In the genomic region with DNA sequence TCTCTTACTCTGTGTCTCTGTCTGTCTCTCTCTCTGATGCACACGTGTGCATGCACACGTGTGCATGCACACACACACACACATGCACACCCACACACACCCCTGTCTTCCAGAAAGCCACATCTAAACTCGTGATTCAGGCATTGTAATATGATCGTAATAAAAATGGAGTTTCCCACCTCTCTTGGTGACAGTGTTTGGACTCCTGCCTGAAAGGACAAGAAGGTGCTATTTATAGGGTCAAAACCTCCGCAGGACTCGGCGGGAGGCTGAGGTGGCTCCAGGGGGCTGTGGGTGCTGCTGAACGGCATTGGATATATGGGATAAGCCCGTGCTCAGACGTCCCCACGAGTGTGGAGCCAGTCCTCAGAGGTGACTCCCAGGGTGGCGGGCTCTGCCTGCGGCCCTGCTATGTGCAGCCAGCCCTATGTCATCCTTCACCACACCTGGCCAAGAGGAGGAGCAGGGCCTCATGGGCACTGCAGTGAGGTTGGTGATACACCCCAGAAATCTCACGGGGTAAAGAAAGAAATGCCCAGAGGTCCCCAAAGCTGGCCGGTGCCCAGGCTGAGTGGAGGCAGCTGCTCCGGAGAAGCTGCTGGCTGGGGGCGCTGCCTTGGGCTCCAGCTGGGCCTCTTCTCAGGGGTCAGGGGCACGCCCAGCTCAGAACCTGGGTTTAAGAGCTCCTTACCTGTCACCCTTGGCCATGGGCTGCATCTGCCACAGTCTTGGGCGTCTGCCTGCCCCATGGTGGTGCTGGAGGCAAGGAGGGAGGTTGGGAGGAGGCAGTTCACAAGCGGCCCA, we compare ENCODE assay signal across 8 cellular contexts. TPM values are rescaled to one million over a fixed set of nuclear protein-coding genes. Genes with fewer than 3 reads are reported as not detected.
A peak's percentile ranks its signal among the peaks of the same experiment; 100 is the strongest.
DNase-seq lines count a peak whose midpoint lies in the region; ATAC-seq and TF ChIP-seq lines count a peak whose summit lies in the region.

No MANE protein-coding gene starts in this region.

- no peak overlapping the region for H3K4ac ChIP-seq in neuronal stem cell (ENCODE audit: low read length)

- peaks cover 26 to 34% of the 10 kb centered on the region in 2 donors for H3K27me3 Mint-ChIP-seq in effector memory CD8-positive, alpha-beta T cell

- no peaks in the 10 kb centered on the region for H3F3A ChIP-seq in Loucy (ENCODE audit: low read depth)

- H2AFZ ChIP-seq in Loucy (ENCODE audit: low read length), result no peak overlapping the region
- peak overlapping the region; percentile 92 for H2AFZ ChIP-seq in neuronal stem cell (ENCODE audit: low read length)

- no peaks in the 10 kb centered on the region for H3K36me3 Mint-ChIP-seq in effector memory CD8-positive, alpha-beta T cell (ENCODE audit: insufficient read depth)

- no peak overlapping the region for H3K14ac ChIP-seq in neuronal stem cell (ENCODE audit: low read length)

- peak overlapping the region; percentile 57 to 62 for H3K4me3 Mint-ChIP-seq in effector memory CD8-positive, alpha-beta T cell

- H3K9me2 ChIP-seq in Loucy (replicated peaks; ENCODE audit: low read depth, low read length), result no peaks in the 10 kb centered on the region

- H4K91ac ChIP-seq in neuronal stem cell (ENCODE audit: low read depth, low read length, poor library complexity), result no peak overlapping the region

- DNase-seq in effector memory CD8-positive, alpha-beta T cell, result no peak
- DNase-seq in neuronal stem cell (ENCODE audit: low spot score), result no peak
- no peak for DNase-seq in tibial nerve (ENCODE audit: low spot score in 2 of 2)
- no peak for DNase-seq in NCI-H510A treated with DMSO at 0.1 percent for 48 hours (lab: John Stamatoyannopoulos, UW)
- DNase-seq in pons (ENCODE audit: low spot score), result no peak

- H3K36me3 ChIP-seq in BLaER1 treated with 17β-estradiol and CSF1 and Interleukin-3, amounts not matched to agents 10 nM and 100 nM, result no peaks in the 10 kb centered on the region
- no peaks in the 10 kb centered on the region for H3K36me3 ChIP-seq in Loucy (ENCODE audit: insufficient read depth, low read length)
- H3K36me3 ChIP-seq in neuronal stem cell (replicated peaks in 1 of 2; ENCODE audit: control insufficient read depth in 2 of 2, insufficient read depth in 2 of 2, low read length in 2 of 2), result no peaks in the 10 kb centered on the region
- H3K36me3 ChIP-seq in tibial nerve, result no peaks in the 10 kb centered on the region

- TF ChIP-seq CTCF in Loucy (conservative IDR thresholded peaks at IDR 0.05; ENCODE audit: low read length), result no peak
- TF ChIP-seq CTCF in tibial nerve (IDR thresholded peaks at IDR 0.05), result no peak

- H3K4me2 ChIP-seq in BLaER1 treated with 17β-estradiol and CSF1 and Interleukin-3, amounts not matched to agents 10 nM and 100 nM, result peak overlapping the region; percentile 85 to 99 (median 96)
- H3K4me2 ChIP-seq in Loucy (ENCODE audit: low read depth, low read length, poor library complexity, severe bottlenecking) (peak overlapping the region; percentile 22), neuronal stem cell (ENCODE audit: insufficient read depth, low read length, poor library complexity, severe bottlenecking) (no peak overlapping the region)

- no peak for ATAC-seq in effector memory CD8-positive, alpha-beta T cell (replicated peaks)
- no peak for ATAC-seq in HG02970 (IDR thresholded peaks at IDR 0.05; ENCODE audit: low FRiP score, unreplicated experiment)

- H3K9me3 ChIP-seq in BLaER1 treated with 17β-estradiol and CSF1 and Interleukin-3, amounts not matched to agents 10 nM and 100 nM (replicated peaks in 1 of 11), result peaks cover 0 to 6% (median 2%) of the 10 kb centered on the region in 11 experiments; a peak in 11 of 22 replicates
- H3K9me3 ChIP-seq in Loucy (ENCODE audit: insufficient read depth, low read depth, low read length) (no peaks in the 10 kb centered on the region), neuronal stem cell (replicated peaks in 1 of 2; ENCODE audit: control insufficient read depth in 2 of 2, insufficient read depth in 1 of 2, low read depth in 1 of 2, low read length in 2 of 2) (peaks cover 0 to 2% of the 10 kb centered on the region in 2 donors), tibial nerve (no peaks in the 10 kb centered on the region)

- peaks cover 9 to 16% of the 10 kb centered on the region in 2 donors for H3K4me1 Mint-ChIP-seq in effector memory CD8-positive, alpha-beta T cell (ENCODE audit: low read depth in 2 of 2)

- no peak overlapping the region for H2BK5ac ChIP-seq in neuronal stem cell (ENCODE audit: low read length)

- H3K4me1 ChIP-seq in BLaER1 treated with 17β-estradiol and CSF1 and Interleukin-3, amounts not matched to agents 10 nM and 100 nM, result peaks cover 42 to 78% (median 74%) of the 10 kb centered on the region in 10 experiments
- H3K4me1 ChIP-seq in Loucy (ENCODE audit: insufficient read depth, low read length, poor library complexity, severe bottlenecking), result peaks cover 17% of the 10 kb centered on the region
- peaks cover 10 to 18% of the 10 kb centered on the region in 2 donors for H3K4me1 ChIP-seq in neuronal stem cell (ENCODE audit: control insufficient read depth in 2 of 2, insufficient read depth in 1 of 2, low read depth in 1 of 2, low read length in 2 of 2)
- H3K4me1 ChIP-seq in tibial nerve, result peaks cover 0 to 24% (median 14%) of the 10 kb centered on the region in 4 donors

- no peaks in the 10 kb centered on the region for H3K79me2 ChIP-seq in Loucy (ENCODE audit: insufficient read depth, low read length)

- WGBS in neuronal stem cell (ENCODE audit: extremely low coverage in 2 of 2, insufficient read length in 2 of 2, insufficient replicate concordance in 1 of 2), 2 donors, result no CpG with 5 or more reads among the region's 20 CpGs
- 51 to 57% methylated on average over 16 to 17 of the region's 20 CpGs for WGBS in tibial nerve, 2 donors

- peak overlapping the region in 9 of 11 experiments; percentile 14 to 73 (median 50); a peak in 12 of 22 replicates for H3K9ac ChIP-seq in BLaER1 treated with 17β-estradiol and CSF1 and Interleukin-3, amounts not matched to agents 10 nM and 100 nM
- no peak overlapping the region for H3K9ac ChIP-seq in Loucy (ENCODE audit: low read depth, low read length, poor library complexity, severe bottlenecking)
- H3K9ac ChIP-seq in neuronal stem cell (ENCODE audit: low read depth, low read length, poor library complexity), result no peak overlapping the region

- peak overlapping the region; percentile 20 for H3K23ac ChIP-seq in neuronal stem cell (ENCODE audit: low read depth, low read length, poor library complexity)

- peak overlapping the region in 1 of 2 donors; percentile 1 for H3K27ac Mint-ChIP-seq in effector memory CD8-positive, alpha-beta T cell

- H2BK120ac ChIP-seq in neuronal stem cell (ENCODE audit: low read depth, low read length), result no peak overlapping the region

- peak overlapping the region in 7 of 10 experiments; percentile 37 to 65 (median 49); a peak in 11 of 20 replicates for H3K4me3 ChIP-seq in BLaER1 treated with 17β-estradiol and CSF1 and Interleukin-3, amounts not matched to agents 10 nM and 100 nM
- no peak overlapping the region for H3K4me3 ChIP-seq in Loucy (ENCODE audit: low read length, poor library complexity, severe bottlenecking)
- no peak overlapping the region for H3K4me3 ChIP-seq in neuronal stem cell (ENCODE audit: low read length in 2 of 2)
- H3K4me3 ChIP-seq in tibial nerve, result peak overlapping the region in 2 of 4 donors; percentile 10 to 43

- H2BK15ac ChIP-seq in neuronal stem cell (ENCODE audit: low read length), result no peak overlapping the region

- H2AK5ac ChIP-seq in neuronal stem cell (ENCODE audit: low read depth, low read length), result peak overlapping the region; percentile 43

- H3K79me1 ChIP-seq in neuronal stem cell (ENCODE audit: low read depth, low read length), result no peaks in the 10 kb centered on the region

- peak overlapping the region in 4 of 11 experiments; percentile 51 to 81 (median 60); a peak in 6 of 22 replicates for H3K27ac ChIP-seq in BLaER1 treated with 17β-estradiol and CSF1 and Interleukin-3, amounts not matched to agents 10 nM and 100 nM
- no peak overlapping the region for H3K27ac ChIP-seq in neuronal stem cell (replicated peaks; ENCODE audit: low read length)
- H3K27ac ChIP-seq in tibial nerve, result peak overlapping the region in 1 of 4 donors; percentile 75

- TF ChIP-seq EP300 in tibial nerve (IDR thresholded peaks at IDR 0.05), result no peak

- no peak overlapping the region for H4K8ac ChIP-seq in neuronal stem cell (ENCODE audit: low read depth, low read length)

- no peak for TF ChIP-seq POLR2A in tibial nerve (IDR thresholded peaks at IDR 0.05)

- H2BK12ac ChIP-seq in neuronal stem cell (ENCODE audit: low read length), result peak overlapping the region; percentile 18

- H3K9me3 Mint-ChIP-seq in effector memory CD8-positive, alpha-beta T cell, result no peaks in the 10 kb centered on the region

- peak overlapping the region; percentile 57 for H3K18ac ChIP-seq in neuronal stem cell (ENCODE audit: low read length)

- peaks cover 0 to 40% (median 0%) of the 10 kb centered on the region in 11 experiments; a peak in 8 of 22 replicates for H3K27me3 ChIP-seq in BLaER1 treated with 17β-estradiol and CSF1 and Interleukin-3, amounts not matched to agents 10 nM and 100 nM
- H3K27me3 ChIP-seq in Loucy (ENCODE audit: insufficient read depth, low read length, poor library complexity, severe bottlenecking), result no peaks in the 10 kb centered on the region
- peaks cover 0 to 60% (median 4%) of the 10 kb centered on the region in 3 experiments for H3K27me3 ChIP-seq in neuronal stem cell (ENCODE audit: control insufficient read depth in 3 of 3, insufficient read depth in 3 of 3, low read depth in 1 of 3, low read length in 3 of 3)
- no peaks in the 10 kb centered on the region for H3K27me3 ChIP-seq in tibial nerve

- peaks cover 0 to 27% (median 0%) of the 10 kb centered on the region in 11 experiments; a peak in 7 of 22 replicates for H4K20me1 ChIP-seq in BLaER1 treated with 17β-estradiol and CSF1 and Interleukin-3, amounts not matched to agents 10 nM and 100 nM
- H4K20me1 ChIP-seq in Loucy (ENCODE audit: insufficient read depth, low read length, poor library complexity, severe bottlenecking), result no peaks in the 10 kb centered on the region

RNA-seq across cellular contexts. Expression of gene OSBPL5, which starts 5.0 kb away (rescaled TPM):
- 9.5 TPM for polyA plus RNA-seq in neuronal stem cell (2013, experiment 1 of 2)
- 9.7 TPM for polyA plus RNA-seq in neuronal stem cell (2013, experiment 2 of 2)
- total RNA-seq in tibial nerve, result 100 to 1,000 TPM in 2 of 4 donors, 10 to 100 TPM in 2; 58.8 to 168 (median 106) TPM

RNA-seq across cellular contexts. Expression of gene MRGPRG, which starts 48.5 kb away (rescaled TPM):
- polyA plus RNA-seq in neuronal stem cell (2013, experiment 1 of 2), result not detected
- not detected for polyA plus RNA-seq in neuronal stem cell (2013, experiment 2 of 2)
- not detected for total RNA-seq in tibial nerve

Comparison
In these comparisons a context has a peak if more than half of its experiments do, and no peak if none do; other contexts are left out.
1. H3K4me3 ChIP-seq: peak in BLaER1 treated with 17β-estradiol and CSF1 and Interleukin-3, amounts not matched to agents 10 nM and 100 nM (7 of 10); none in Loucy (single experiment) and neuronal stem cell (0 of 2).
2. H3K9ac ChIP-seq: peak in BLaER1 treated with 17β-estradiol and CSF1 and Interleukin-3, amounts not matched to agents 10 nM and 100 nM (9 of 11); none in Loucy (single experiment) and neuronal stem cell (single experiment).